In the genomic region with DNA sequence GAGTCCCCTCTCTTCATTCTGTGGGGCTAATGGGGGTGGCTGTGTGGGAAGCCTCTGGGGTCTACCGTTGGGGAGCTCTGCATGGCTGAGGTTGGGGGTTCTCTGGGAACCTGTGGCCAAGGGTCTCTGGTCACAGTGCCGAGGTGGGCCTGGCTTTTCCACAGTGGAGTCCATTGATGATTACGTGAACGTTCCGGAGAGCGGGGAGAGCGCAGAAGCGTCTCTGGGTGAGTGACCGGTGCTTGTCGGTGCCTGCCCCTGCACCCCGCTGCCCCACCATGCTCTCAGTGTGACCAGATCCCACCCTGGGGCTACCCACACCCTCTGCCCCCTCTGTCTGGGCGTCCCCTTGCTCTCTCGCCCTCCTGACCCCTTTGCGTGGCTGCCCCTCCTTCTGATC, we compare ENCODE assay signal across 28 cellular contexts. TPM values are rescaled to one million over a fixed set of nuclear protein-coding genes. Genes with fewer than 3 reads are reported as not detected.
A peak's percentile ranks its signal among the peaks of the same experiment; 100 is the strongest.
DNase-seq lines count a peak whose midpoint lies in the region; ATAC-seq and TF ChIP-seq lines count a peak whose summit lies in the region.
"Had no signal": no experiment of that assay in that cellular context is flagged by ENCODE, and none has a peak within 500 bp of the region (broad histone marks: within the 10 kb centered on the region; RNA-seq: fewer than 3 reads in every experiment).

No MANE protein-coding gene starts in this region.

- H3K4me1 ChIP-seq in effector memory CD4-positive, alpha-beta T cell (ENCODE audit: control insufficient read depth, insufficient read depth, low read length, poor library complexity, severe bottlenecking), result peaks cover 36% of the 10 kb centered on the region
- H3K4me1 ChIP-seq: body of pancreas, suprapubic skin, uterus had no signal

- H3K27ac ChIP-seq in effector memory CD4-positive, alpha-beta T cell (ENCODE audit: insufficient read depth, low read length, poor library complexity, severe bottlenecking), result peak overlapping the region; percentile 90
- H3K27ac ChIP-seq: body of pancreas, epithelial cell of prostate, KMS-11, suprapubic skin, uterus had no signal

- POLR2A ChIA-PET in activated CD4-positive, alpha-beta memory T cell treated with anti-CD3 and anti-CD28 coated beads for 36 hours (lab: Charles Lee), result interaction anchor here (0.5 to 1.4 kb wide), 5 partner anchors 19 to 84 kb away, joined by 3 to 9 read pairs (median 4); no protein-coding TSS in a partner anchor

- peak overlapping the region; percentile 82 for H3K4me3 Mint-ChIP-seq in activated CD4-positive, alpha-beta T cell treated with anti-CD3 and anti-CD28 coated beads, Interleukin-2, amount 10 ng/mL, durations not matched to agents 24 days and 14 days
- H3K4me3 Mint-ChIP-seq in CD14-positive monocyte, result no peak overlapping the region
- H3K4me3 Mint-ChIP-seq in activated CD4-positive, alpha-beta memory T cell treated with anti-CD3 and anti-CD28 coated beads for 36 hours, result peak overlapping the region; percentile 69

- DNase-seq in activated CD4-positive, alpha-beta T cell treated with anti-CD3 and anti-CD28 coated beads, Interleukin-2, amount 10 ng/mL, durations not matched to agents 24 days and 14 days, result no peak
- no peak for DNase-seq in activated CD4-positive, alpha-beta T cell treated with anti-CD3 and anti-CD28 coated beads for 1 hour
- no peak for DNase-seq in CD14-positive monocyte (ENCODE audit: low spot score)
- DNase-seq in activated CD4-positive, alpha-beta memory T cell treated with anti-CD3 and anti-CD28 coated beads for 36 hours, result no peak
- no peak for DNase-seq in effector memory CD4-positive, alpha-beta T cell
- no peak for DNase-seq in activated effector memory CD4-positive, alpha-beta T cell treated with Interleukin-2 at 50 U/mL for 16 hours
- DNase-seq: activated CD4-positive, CD25-positive, alpha-beta regulatory T cell treated with anti-CD3 and anti-CD28 coated beads, Interleukin-2, amount 50 U/mL, for 72 hours; activated CD8-positive, alpha-beta memory T cell treated with anti-CD3 and anti-CD28 coated beads, Interleukin-2, amount 50 U/mL, for 4 hours; body of pancreas; H7; kidney glomerular epithelial cell; MV-4-11; NCI-H146; NCI-H2171; NCI-H510A treated with DMSO at 0.1 percent for 48 hours; nucleus accumbens; PC-3; SHP77 treated with DMSO at 0.1 percent for 48 hours; small intestine; stimulated activated CD4-positive, alpha-beta T cell treated with anti-CD3 and anti-CD28 coated beads, Interleukin-1b, Interleukin-23, amount 100 ng/mL, for 48 hours; uterus had no signal

- no peak for TF ChIP-seq CTCF in CD14-positive monocyte (IDR thresholded peaks at IDR 0.05)

- H3K4me1 Mint-ChIP-seq in activated CD4-positive, alpha-beta T cell treated with anti-CD3 and anti-CD28 coated beads, Interleukin-2, amount 10 ng/mL, durations not matched to agents 24 days and 14 days, result peaks cover 44% of the 10 kb centered on the region
- peaks cover 7% of the 10 kb centered on the region for H3K4me1 Mint-ChIP-seq in CD14-positive monocyte
- H3K4me1 Mint-ChIP-seq in activated CD4-positive, alpha-beta memory T cell treated with anti-CD3 and anti-CD28 coated beads for 36 hours (ENCODE audit: low read depth), result peaks cover 52% of the 10 kb centered on the region

- CTCF ChIA-PET in activated CD4-positive, alpha-beta memory T cell treated with anti-CD3 and anti-CD28 coated beads for 36 hours (lab: Charles Lee), result interaction anchor here (1.4 to 4.9 kb wide), 2 partner anchors 12 to 31 kb away, joined by 4 to 31 read pairs; no protein-coding TSS in a partner anchor

- H3K27me3 Mint-ChIP-seq in activated CD4-positive, alpha-beta T cell treated with anti-CD3 and anti-CD28 coated beads, Interleukin-2, amount 10 ng/mL, durations not matched to agents 24 days and 14 days, result no peaks in the 10 kb centered on the region
- peaks cover 7 to 12% (median 7%) of the 10 kb centered on the region in 3 donors for H3K27me3 Mint-ChIP-seq in CD14-positive monocyte (ENCODE audit: low read depth in 3 of 3)
- no peaks in the 10 kb centered on the region for H3K27me3 Mint-ChIP-seq in activated CD4-positive, alpha-beta memory T cell treated with anti-CD3 and anti-CD28 coated beads for 36 hours

- H3K27ac Mint-ChIP-seq in activated CD4-positive, alpha-beta T cell treated with anti-CD3 and anti-CD28 coated beads, Interleukin-2, amount 10 ng/mL, durations not matched to agents 24 days and 14 days, result peak overlapping the region; percentile 92
- peak overlapping the region in 4 of 7 donors; percentile 44 to 79 (median 56) for H3K27ac Mint-ChIP-seq in CD14-positive monocyte
- peak overlapping the region; percentile 98 for H3K27ac Mint-ChIP-seq in activated CD4-positive, alpha-beta memory T cell treated with anti-CD3 and anti-CD28 coated beads for 36 hours

- H3K36me3 ChIP-seq in effector memory CD4-positive, alpha-beta T cell (ENCODE audit: control insufficient read depth, insufficient read depth, low read length), result peaks cover 24% of the 10 kb centered on the region
- H3K36me3 ChIP-seq: uterus had no signal

- peak overlapping the region; percentile 32 for H3K4me3 ChIP-seq in effector memory CD4-positive, alpha-beta T cell (ENCODE audit: insufficient read depth, low read depth, low read length, poor library complexity, severe bottlenecking)
- H3K4me3 ChIP-seq: BLaER1 treated with 17β-estradiol and CSF1 and Interleukin-3, amounts not matched to agents 10 nM and 100 nM; body of pancreas; suprapubic skin; uterus had no signal

- ATAC-seq in HG03521 (IDR thresholded peaks at IDR 0.05; ENCODE audit: unreplicated experiment) (no peak), GM18907 (IDR thresholded peaks at IDR 0.05; ENCODE audit: unreplicated experiment) (no peak)
- ATAC-seq: body of pancreas, PC-3 had no signal

- H3K27me3 ChIP-seq in effector memory CD4-positive, alpha-beta T cell (replicated peaks; ENCODE audit: control insufficient read depth, insufficient read depth, low read length, poor library complexity, severe bottlenecking), result no peaks in the 10 kb centered on the region
- H3K27me3 ChIP-seq: BLaER1 treated with 17β-estradiol and CSF1 and Interleukin-3, amounts not matched to agents 10 nM and 100 nM; body of pancreas; suprapubic skin; uterus had no signal

- H3K9me3 ChIP-seq in effector memory CD4-positive, alpha-beta T cell (ENCODE audit: control insufficient read depth, low read length), result no peaks in the 10 kb centered on the region
- H3K9me3 ChIP-seq: suprapubic skin had no signal

- peaks cover 61% of the 10 kb centered on the region for H3K36me3 Mint-ChIP-seq in activated CD4-positive, alpha-beta T cell treated with anti-CD3 and anti-CD28 coated beads, Interleukin-2, amount 10 ng/mL, durations not matched to agents 24 days and 14 days (ENCODE audit: low read depth)
- peaks cover 50 to 61% of the 10 kb centered on the region in 2 donors for H3K36me3 Mint-ChIP-seq in CD14-positive monocyte
- peaks cover 66% of the 10 kb centered on the region for H3K36me3 Mint-ChIP-seq in activated CD4-positive, alpha-beta memory T cell treated with anti-CD3 and anti-CD28 coated beads for 36 hours

- H3K9me3 Mint-ChIP-seq in activated CD4-positive, alpha-beta T cell treated with anti-CD3 and anti-CD28 coated beads, Interleukin-2, amount 10 ng/mL, durations not matched to agents 24 days and 14 days, result peaks cover 7% of the 10 kb centered on the region
- H3K9me3 Mint-ChIP-seq in CD14-positive monocyte, result peaks cover 9 to 20% (median 14%) of the 10 kb centered on the region in 7 donors
- H3K9me3 Mint-ChIP-seq in activated CD4-positive, alpha-beta memory T cell treated with anti-CD3 and anti-CD28 coated beads for 36 hours, result peaks cover 7% of the 10 kb centered on the region

- intact Hi-C loops in activated CD4-positive, alpha-beta T cell treated with anti-CD3 and anti-CD28 coated beads, Interleukin-2, amount 10 ng/mL, durations not matched to agents 24 days and 14 days (cut with micrococcal nuclease), result no loop called here
- intact Hi-C loops in CD14-positive monocyte (cut with micrococcal nuclease), result no loop called here
- intact Hi-C loops in activated CD4-positive, alpha-beta memory T cell treated with anti-CD3 and anti-CD28 coated beads for 36 hours (cut with micrococcal nuclease), result no loop called here

RNA-seq across cellular contexts. Expression of gene LAT, which starts 4.5 kb away (rescaled TPM):
- total RNA-seq in activated CD4-positive, alpha-beta T cell treated with anti-CD3 and anti-CD28 coated beads, Interleukin-2, amount 10 ng/mL, durations not matched to agents 24 days and 14 days, result 228 and 238 TPM in 2 replicates
- 1 to 10 TPM; 1.5 to 1.9 TPM for polyA plus RNA-seq in CD14-positive monocyte
- total RNA-seq in activated CD4-positive, alpha-beta memory T cell treated with anti-CD3 and anti-CD28 coated beads for 36 hours, result 100 to 1,000 TPM; 250 to 276 TPM

RNA-seq across cellular contexts. Expression of gene SPNS1, which starts 14.8 kb away (rescaled TPM):
- 21.2 and 23.1 TPM in 2 replicates for total RNA-seq in activated CD4-positive, alpha-beta T cell treated with anti-CD3 and anti-CD28 coated beads, Interleukin-2, amount 10 ng/mL, durations not matched to agents 24 days and 14 days
- 100 to 1,000 TPM in 1 of 2 donors, 10 to 100 TPM in 1; 97.2 to 104 TPM for polyA plus RNA-seq in CD14-positive monocyte
- total RNA-seq in activated CD4-positive, alpha-beta memory T cell treated with anti-CD3 and anti-CD28 coated beads for 36 hours, result 10 to 100 TPM; 11.3 to 12.0 TPM

RNA-seq across cellular contexts. Expression of gene NFATC2IP, which starts 38.6 kb away (rescaled TPM):
- total RNA-seq in activated CD4-positive, alpha-beta T cell treated with anti-CD3 and anti-CD28 coated beads, Interleukin-2, amount 10 ng/mL, durations not matched to agents 24 days and 14 days, result 108 and 112 TPM in 2 replicates
- polyA plus RNA-seq in CD14-positive monocyte, result 10 to 100 TPM; 17.5 to 18.4 TPM
- 10 to 100 TPM; 57.7 to 64.6 TPM for total RNA-seq in activated CD4-positive, alpha-beta memory T cell treated with anti-CD3 and anti-CD28 coated beads for 36 hours

RNA-seq across cellular contexts. Expression of gene CD19, which starts 57.6 kb away (rescaled TPM):
- total RNA-seq in activated CD4-positive, alpha-beta T cell treated with anti-CD3 and anti-CD28 coated beads, Interleukin-2, amount 10 ng/mL, durations not matched to agents 24 days and 14 days, result not detected in 2 replicates
- polyA plus RNA-seq in CD14-positive monocyte, result under 1 TPM; 0.28 to 0.65 TPM
- under 1 TPM in 1 of 2 experiments, not detected in 1; 0.29 TPM for total RNA-seq in activated CD4-positive, alpha-beta memory T cell treated with anti-CD3 and anti-CD28 coated beads for 36 hours
- total RNA-seq: body of pancreas, cerebellum, PC-3 had no signal

Comparison
In these comparisons a context has a peak if more than half of its experiments do, and no peak if none do; other contexts are left out.
1. H3K4me3 Mint-ChIP-seq: peak in activated CD4-positive, alpha-beta T cell treated with anti-CD3 and anti-CD28 coated beads, Interleukin-2, amount 10 ng/mL, durations not matched to agents 24 days and 14 days (single experiment) and activated CD4-positive, alpha-beta memory T cell treated with anti-CD3 and anti-CD28 coated beads for 36 hours (single experiment); none in CD14-positive monocyte (0 of 2).
2. Peak in every context shown above with its lines, with median percentiles within 50 percentile points of each other: H3K27ac Mint-ChIP-seq.